Comparison of ENCODE assay signal across 23 cellular contexts in the genomic region with DNA sequence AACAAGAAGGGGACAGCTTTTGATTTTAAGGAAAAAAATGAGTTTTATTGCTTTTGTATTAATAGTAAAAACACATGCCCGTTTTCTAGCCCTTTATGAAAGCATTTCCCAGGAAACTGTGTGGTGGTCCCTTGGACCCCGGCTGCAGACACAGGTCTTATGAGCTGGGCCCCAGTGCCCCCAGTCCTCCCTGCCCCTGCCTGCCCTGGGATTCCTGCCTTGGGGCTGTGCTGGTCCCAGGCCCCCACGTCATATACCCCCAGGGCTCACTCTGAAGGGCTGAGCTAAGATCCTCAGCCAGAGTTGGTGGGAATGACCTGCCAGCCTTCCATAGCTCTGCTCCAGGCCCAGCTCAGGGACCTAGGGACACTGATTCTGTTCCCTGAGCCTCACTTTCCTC.
"Had no signal": no experiment of that assay in that cellular context is flagged by ENCODE, and none has a peak within 500 bp of the region (broad histone marks: within the 10 kb centered on the region; RNA-seq: fewer than 3 reads in every experiment).

No MANE protein-coding gene starts in this region.

- H3K27ac Mint-ChIP-seq: naive thymus-derived CD4-positive, alpha-beta T cell; progenitor cell of endocrine pancreas had no signal

- H3K4me1 Mint-ChIP-seq: stimulated activated effector memory CD8-positive, alpha-beta T cell treated with anti-CD3 and anti-CD28 coated beads, Interleukin-12 subunit alpha, Interleukin-12 subunit beta, amount 100 ng/mL, for 72 hours had no signal

- DNase-seq: central memory CD4-positive, alpha-beta T cell; cortex of kidney; dorsolateral prefrontal cortex; effector CD8-positive, alpha-beta T cell; foreskin melanocyte; hypothalamus; mesenchymal stem cell; naive thymus-derived CD4-positive, alpha-beta T cell; stimulated activated CD4-positive, alpha-beta T cell treated with anti-CD3 and anti-CD28 coated beads, Interleukin-4, amount 100 ng/mL, for 1 hour; stimulated activated CD8-positive, alpha-beta memory T cell treated with anti-CD3 and anti-CD28 coated beads, Interleukin-4, amount 100 ng/mL, for 48 hours; stimulated activated naive CD8-positive, alpha-beta T cell treated with anti-CD3 and anti-CD28 coated beads, Interleukin-15, Interleukin-2, amounts not matched to agents 100 U/mL and 50 U/mL, for 24 hours; substantia nigra; transverse colon had no signal

- H3K27me3 Mint-ChIP-seq: naive thymus-derived CD4-positive, alpha-beta T cell; progenitor cell of endocrine pancreas had no signal

- H3K4me3 ChIP-seq: dorsolateral prefrontal cortex, heart left ventricle, left lung, lung, ovary, smooth muscle cell, thoracic aorta, transverse colon had no signal

- H3K9me3 ChIP-seq: heart left ventricle, left lung, ovary, thoracic aorta, transverse colon had no signal

- H3K36me3 ChIP-seq: ovary had no signal

- H3K27me3 ChIP-seq: dorsolateral prefrontal cortex, heart left ventricle, left lung, ovary, transverse colon had no signal

- H3K9me3 Mint-ChIP-seq: naive thymus-derived CD4-positive, alpha-beta T cell; neural crest cell; stimulated activated effector memory CD8-positive, alpha-beta T cell treated with anti-CD3 and anti-CD28 coated beads, Interleukin-12 subunit alpha, Interleukin-12 subunit beta, amount 100 ng/mL, for 72 hours had no signal

- ATAC-seq: heart left ventricle; left lung; naive thymus-derived CD4-positive, alpha-beta T cell; right cardiac atrium; stimulated activated effector memory CD8-positive, alpha-beta T cell treated with anti-CD3 and anti-CD28 coated beads, Interleukin-12 subunit alpha, Interleukin-12 subunit beta, amount 100 ng/mL, for 72 hours; stimulated activated naive CD8-positive, alpha-beta T cell treated with anti-CD3 and anti-CD28 coated beads, Interleukin-15, Interleukin-2, amounts not matched to agents 100 U/mL and 50 U/mL, for 24 hours had no signal

- H3K27ac ChIP-seq: dorsolateral prefrontal cortex, heart left ventricle, ovary, thoracic aorta, transverse colon had no signal

- H3K4me3 Mint-ChIP-seq: naive thymus-derived CD4-positive, alpha-beta T cell; neural crest cell; stimulated activated effector memory CD8-positive, alpha-beta T cell treated with anti-CD3 and anti-CD28 coated beads, Interleukin-12 subunit alpha, Interleukin-12 subunit beta, amount 100 ng/mL, for 72 hours had no signal
